Comparison of ENCODE assay signal across 19 cellular contexts in genomic region chr9:114401344-114401743, GRCh38.
"Had no signal": no experiment of that assay in that cellular context is flagged by ENCODE, and none has a peak within 500 bp of the region (broad histone marks: within the 10 kb centered on the region; RNA-seq: fewer than 3 reads in every experiment).

No MANE protein-coding gene starts in this region.

- H3K4me3 Mint-ChIP-seq: activated CD4-positive, alpha-beta T cell treated with anti-CD3 and anti-CD28 coated beads, Interleukin-2, amount 10 ng/mL, durations not matched to agents 24 days and 14 days; activated CD8-positive, alpha-beta T cell treated with anti-CD3 and anti-CD28 coated beads, Interleukin-2, amount 10 ng/mL, durations not matched to agents 7 days and 5 days; activated naive CD8-positive, alpha-beta T cell; T-helper 17 cell had no signal

- H3K27me3 Mint-ChIP-seq: activated CD4-positive, alpha-beta T cell treated with anti-CD3 and anti-CD28 coated beads, Interleukin-2, amount 10 ng/mL, durations not matched to agents 24 days and 14 days; activated naive CD8-positive, alpha-beta T cell; T-helper 17 cell had no signal

- H3K27me3 ChIP-seq: esophagus squamous epithelium, upper lobe of left lung had no signal

- H3K4me1 ChIP-seq: prostate gland had no signal

- H3K9me3 Mint-ChIP-seq: activated CD4-positive, alpha-beta T cell treated with anti-CD3 and anti-CD28 coated beads, Interleukin-2, amount 10 ng/mL, durations not matched to agents 24 days and 14 days had no signal

- ATAC-seq: activated CD8-positive, alpha-beta T cell treated with anti-CD3 and anti-CD28 coated beads, Interleukin-2, amount 10 ng/mL, durations not matched to agents 7 days and 5 days; right cardiac atrium; stimulated activated naive CD8-positive, alpha-beta T cell treated with anti-CD3 and anti-CD28 coated beads, Interleukin-15, Interleukin-2, amounts not matched to agents 100 U/mL and 50 U/mL, for 24 hours; T-helper 17 cell had no signal

- DNase-seq: activated CD4-positive, alpha-beta T cell treated with anti-CD3 and anti-CD28 coated beads, Interleukin-2, amount 10 ng/mL, durations not matched to agents 24 days and 14 days; activated CD4-positive, CD25-positive, alpha-beta regulatory T cell; activated CD8-positive, alpha-beta memory T cell treated with anti-CD3 and anti-CD28 coated beads, Interleukin-2, amount 50 U/mL, for 4 hours; activated CD8-positive, alpha-beta T cell treated with anti-CD3 and anti-CD28 coated beads, Interleukin-2, amount 10 ng/mL, durations not matched to agents 7 days and 5 days; activated effector memory CD4-positive, alpha-beta T cell treated with anti-CD3 and anti-CD28 coated beads, Interleukin-2, amount 50 U/mL, for 16 hours; activated T-cell treated with anti-CD3 and anti-CD28 coated beads, Interleukin-2, amount 50 U/mL, for 48 hours; amniotic stem cell; caudate nucleus; effector CD4-positive, alpha-beta T cell; esophagus squamous epithelium; hippocampal formation; stimulated activated naive CD8-positive, alpha-beta T cell treated with anti-CD3 and anti-CD28 coated beads, Interleukin-15, Interleukin-2, amounts not matched to agents 100 U/mL and 50 U/mL, for 24 hours; T-helper 17 cell; upper lobe of left lung had no signal

- H3K4me3 ChIP-seq: coronary artery, esophagus squamous epithelium, prostate gland, smooth muscle cell, upper lobe of left lung had no signal

- H3K27ac ChIP-seq: coronary artery, esophagus squamous epithelium, prostate gland, upper lobe of left lung had no signal

- H3K9me3 ChIP-seq: esophagus squamous epithelium, prostate gland, upper lobe of left lung had no signal

- H3K36me3 ChIP-seq: prostate gland, upper lobe of left lung had no signal

- H3K27ac Mint-ChIP-seq: activated CD4-positive, alpha-beta T cell treated with anti-CD3 and anti-CD28 coated beads, Interleukin-2, amount 10 ng/mL, durations not matched to agents 24 days and 14 days; activated CD8-positive, alpha-beta T cell treated with anti-CD3 and anti-CD28 coated beads, Interleukin-2, amount 10 ng/mL, durations not matched to agents 7 days and 5 days; activated naive CD8-positive, alpha-beta T cell; T-helper 17 cell had no signal

- H3K4me2 ChIP-seq: smooth muscle cell had no signal
